12 cellular contexts compared by ENCODE assay signal in genomic region chr7:151077705-151078232, GRCh38. TPM values are rescaled to one million over a fixed set of nuclear protein-coding genes. Genes with fewer than 3 reads are reported as not detected.
DNase-seq lines count a peak whose midpoint lies in the region; ATAC-seq and TF ChIP-seq lines count a peak whose summit lies in the region.
"Had no signal": no experiment of that assay in that cellular context is flagged by ENCODE, and none has a peak within 500 bp of the region (broad histone marks: within the 10 kb centered on the region; RNA-seq: fewer than 3 reads in every experiment).

No MANE protein-coding gene starts in this region.

- TF ChIP-seq CTCF in OCI-LY7 (conservative IDR thresholded peaks at IDR 0.05; ENCODE audit: low read length) (no peak), endodermal cell (conservative IDR thresholded peaks at IDR 0.05) (no peak), parathyroid adenoma (IDR thresholded peaks at IDR 0.05) (no peak)

- H3K27ac ChIP-seq in OCI-LY7 (ENCODE audit: low read depth, low read length, poor library complexity, severe bottlenecking) (peak overlapping the region; percentile 2), endodermal cell (ENCODE audit: low read depth, low read length) (no peak overlapping the region), parathyroid adenoma (peak overlapping the region; percentile 68)
- H3K27ac ChIP-seq: Peyer's patch had no signal

- H3K9me3 Mint-ChIP-seq in activated CD4-positive, alpha-beta T cell treated with anti-CD3 and anti-CD28 coated beads for 36 hours (ENCODE audit: low read depth), result no peaks in the 10 kb centered on the region
- H3K9me3 Mint-ChIP-seq in endodermal cell, result no peaks in the 10 kb centered on the region

- H3K4me3 ChIP-seq in OCI-LY7 (ENCODE audit: low read depth, low read length, poor library complexity, severe bottlenecking) (no peak overlapping the region), endodermal cell (ENCODE audit: low read length) (no peak overlapping the region), parathyroid adenoma (ENCODE audit: low read depth, low read length) (no peak overlapping the region)
- H3K4me3 ChIP-seq: Peyer's patch had no signal

- H3K36me3 ChIP-seq in OCI-LY7 (ENCODE audit: insufficient read depth, low read length) (peaks cover 65% of the 10 kb centered on the region), endodermal cell (ENCODE audit: control insufficient read depth, insufficient read depth, low read length) (peaks cover 20% of the 10 kb centered on the region), parathyroid adenoma (ENCODE audit: control insufficient read depth, insufficient read depth, low read length) (no peaks in the 10 kb centered on the region)

- no peak overlapping the region for H2AFZ ChIP-seq in OCI-LY7 (ENCODE audit: low read length)
- H2AFZ ChIP-seq in parathyroid adenoma, result no peak overlapping the region

- BruUV-seq in OCI-LY7 (replicated peaks; lab: Mats Ljungman, UMichigan), result no TSS peak

- H3K4me1 Mint-ChIP-seq in activated CD4-positive, alpha-beta T cell treated with anti-CD3 and anti-CD28 coated beads for 36 hours, result peaks cover 31% of the 10 kb centered on the region
- H3K4me1 Mint-ChIP-seq in endodermal cell, result peaks cover 30% of the 10 kb centered on the region

- no peaks in the 10 kb centered on the region for H3K9me2 ChIP-seq in OCI-LY7 (ENCODE audit: insufficient read depth, low read length)

- ATAC-seq in activated CD4-positive, alpha-beta T cell treated with anti-CD3 and anti-CD28 coated beads for 36 hours, result no peak
- ATAC-seq in HG03469 (IDR thresholded peaks at IDR 0.05; ENCODE audit: unreplicated experiment) (no peak), HG02571 (IDR thresholded peaks at IDR 0.05; ENCODE audit: unreplicated experiment) (no peak)

- H3K27me3 ChIP-seq in endodermal cell (ENCODE audit: control insufficient read depth, insufficient read depth, low read length, poor library complexity, severe bottlenecking) (no peaks in the 10 kb centered on the region), parathyroid adenoma (ENCODE audit: control insufficient read depth, insufficient read depth, low read length) (no peaks in the 10 kb centered on the region)
- H3K27me3 ChIP-seq: Peyer's patch had no signal

- intact Hi-C loops in activated CD4-positive, alpha-beta T cell treated with anti-CD3 and anti-CD28 coated beads for 36 hours (cut with DNase I, micrococcal nuclease), result no loop called here
- intact Hi-C loops in OCI-LY7 (cut with micrococcal nuclease; ENCODE audit: unreplicated experiment), result no loop called here

- no peaks in the 10 kb centered on the region for H3K27me3 Mint-ChIP-seq in activated CD4-positive, alpha-beta T cell treated with anti-CD3 and anti-CD28 coated beads for 36 hours
- no peaks in the 10 kb centered on the region for H3K27me3 Mint-ChIP-seq in endodermal cell (ENCODE audit: insufficient read depth)

- H3K4me1 ChIP-seq in OCI-LY7 (ENCODE audit: insufficient read depth, low read length, poor library complexity, severe bottlenecking) (peaks cover 35% of the 10 kb centered on the region), endodermal cell (ENCODE audit: control insufficient read depth, insufficient read depth, low read length) (peaks cover 20% of the 10 kb centered on the region), parathyroid adenoma (peaks cover 26% of the 10 kb centered on the region)

- H3K9me3 ChIP-seq in OCI-LY7 (ENCODE audit: low read length) (no peaks in the 10 kb centered on the region), endodermal cell (ENCODE audit: control insufficient read depth, low read length) (no peaks in the 10 kb centered on the region), parathyroid adenoma (ENCODE audit: control insufficient read depth, low read length) (no peaks in the 10 kb centered on the region)
- H3K9me3 ChIP-seq: Peyer's patch had no signal

- CTCF ChIA-PET in activated CD4-positive, alpha-beta T cell treated with anti-CD3 and anti-CD28 coated beads for 36 hours (lab: Charles Lee), result no interaction called here
- CTCF ChIA-PET in OCI-LY7 (lab: Charles Lee; ENCODE audit: unreplicated experiment), result no interaction called here

- POLR2A ChIA-PET in activated CD4-positive, alpha-beta T cell treated with anti-CD3 and anti-CD28 coated beads for 36 hours (lab: Charles Lee), result no interaction called here
- POLR2A ChIA-PET in OCI-LY7 (lab: Charles Lee), result interaction anchor here (1.0 kb wide), 1 partner anchor 16 kb away, joined by 3 read pairs; no protein-coding TSS in a partner anchor

- peak overlapping the region; percentile 21 for H3K27ac Mint-ChIP-seq in activated CD4-positive, alpha-beta T cell treated with anti-CD3 and anti-CD28 coated beads for 36 hours
- H3K27ac Mint-ChIP-seq in endodermal cell, result peak overlapping the region; percentile 21

- H3K4me2 ChIP-seq in OCI-LY7 (ENCODE audit: low read length) (peak overlapping the region; percentile 100; the same call in 1 of the 2 replicates), parathyroid adenoma (ENCODE audit: low read length) (no peak overlapping the region)

- DNase-seq in activated CD4-positive, alpha-beta T cell treated with anti-CD3 and anti-CD28 coated beads for 36 hours, result no peak
- no peak for DNase-seq in activated CD4-positive, alpha-beta T cell treated with anti-CD3 and anti-CD28 coated beads for 1 hour
- DNase-seq in OCI-LY7 (ENCODE audit: low spot score) (no peak), endodermal cell (no peak), HuH-7 (ENCODE audit: low spot score) (no peak)
- DNase-seq: effector memory CD4-positive, alpha-beta T cell; head of caudate nucleus; Peyer's patch; small intestine had no signal

- peak overlapping the region; percentile 26 for H3K4me3 Mint-ChIP-seq in activated CD4-positive, alpha-beta T cell treated with anti-CD3 and anti-CD28 coated beads for 36 hours
- peak overlapping the region; percentile 76 for H3K4me3 Mint-ChIP-seq in endodermal cell

- H3K79me2 ChIP-seq in OCI-LY7 (ENCODE audit: insufficient read depth, low read depth, low read length) (peaks cover 25% of the 10 kb centered on the region), parathyroid adenoma (peaks cover 10% of the 10 kb centered on the region)

- WGBS in endodermal cell (ENCODE audit: insufficient coverage in 1 of 2, insufficient read length in 1 of 2), 2 experiments, result 85 to 87% methylated on average over 9 to 10 of the region's 10 CpGs

- H3K9ac ChIP-seq in endodermal cell (ENCODE audit: extremely low read depth, low read length, poor library complexity, severe bottlenecking), result no peak overlapping the region
- no peak overlapping the region for H3K9ac ChIP-seq in parathyroid adenoma

- H3K36me3 Mint-ChIP-seq in activated CD4-positive, alpha-beta T cell treated with anti-CD3 and anti-CD28 coated beads for 36 hours (ENCODE audit: low read depth), result peaks cover 21% of the 10 kb centered on the region
- H3K36me3 Mint-ChIP-seq in endodermal cell (ENCODE audit: low read depth), result peaks cover 25% of the 10 kb centered on the region

- no peaks in the 10 kb centered on the region for H4K20me1 ChIP-seq in OCI-LY7 (ENCODE audit: insufficient read depth, low read length)

RNA-seq across cellular contexts. Expression of gene FASTK, which starts 2.8 kb away (rescaled TPM):
- 10 to 100 TPM; 56.6 to 56.7 TPM for total RNA-seq in activated CD4-positive, alpha-beta T cell treated with anti-CD3 and anti-CD28 coated beads for 36 hours
- total RNA-seq in OCI-LY7 (2014; rRNA removed; shearing (Covaris generic)), result 114 and 118 TPM in 2 replicates
- total RNA-seq in OCI-LY7 (2022) (87.7 and 90.5 TPM in 2 replicates), endodermal cell (10 to 100 TPM; 64.0 to 71.0 TPM)
- 62.8 TPM for polyA plus RNA-seq in endodermal cell (2013, experiment 1 of 2)
- polyA plus RNA-seq in endodermal cell (2013, experiment 2 of 2), result 53.4 TPM

RNA-seq across cellular contexts. Expression of gene TMUB1, which starts 5.5 kb away (rescaled TPM):
- total RNA-seq in activated CD4-positive, alpha-beta T cell treated with anti-CD3 and anti-CD28 coated beads for 36 hours, result 10 to 100 TPM; 54.0 to 67.7 TPM
- 38.6 and 56.0 TPM in 2 replicates for total RNA-seq in OCI-LY7 (2014; rRNA removed; shearing (Covaris generic))
- 53.2 and 59.6 TPM in 2 replicates for total RNA-seq in OCI-LY7 (2022)
- total RNA-seq in endodermal cell, result 10 to 100 TPM; 48.1 to 52.6 TPM
- polyA plus RNA-seq in endodermal cell (2013, experiment 1 of 2), result 42.7 TPM
- 41.2 TPM for polyA plus RNA-seq in endodermal cell (2013, experiment 2 of 2)

RNA-seq across cellular contexts. Expression of gene AGAP3, which starts 8.5 kb away (rescaled TPM):
- total RNA-seq in activated CD4-positive, alpha-beta T cell treated with anti-CD3 and anti-CD28 coated beads for 36 hours, result 10 to 100 TPM; 29.4 to 33.2 TPM
- 4.4 and 4.8 TPM in 2 replicates for total RNA-seq in OCI-LY7 (2014; rRNA removed; shearing (Covaris generic))
- total RNA-seq in OCI-LY7 (2022), result 23.1 and 30.9 TPM in 2 replicates
- total RNA-seq in endodermal cell, result 100 to 1,000 TPM; 113 to 116 TPM
- polyA plus RNA-seq in endodermal cell (2013, experiment 1 of 2), result 65.6 TPM
- polyA plus RNA-seq in endodermal cell (2013, experiment 2 of 2), result 64.1 TPM

RNA-seq across cellular contexts. Expression of gene SLC4A2, which starts 18.4 kb away (rescaled TPM):
- total RNA-seq in activated CD4-positive, alpha-beta T cell treated with anti-CD3 and anti-CD28 coated beads for 36 hours, result 10 to 100 TPM; 58.7 to 85.0 TPM
- total RNA-seq in OCI-LY7 (2014; rRNA removed; shearing (Covaris generic)), result 64.2 and 112 TPM in 2 replicates
- total RNA-seq in OCI-LY7 (2022) (81.4 and 86.0 TPM in 2 replicates), endodermal cell (100 to 1,000 TPM; 265 to 284 TPM)
- polyA plus RNA-seq in endodermal cell (2013, experiment 1 of 2), result 88.2 TPM
- polyA plus RNA-seq in endodermal cell (2013, experiment 2 of 2), result 83.1 TPM

RNA-seq across cellular contexts. Expression of gene CDK5, which starts 20.1 kb away (rescaled TPM):
- 10 to 100 TPM; 12.5 to 16.7 TPM for total RNA-seq in activated CD4-positive, alpha-beta T cell treated with anti-CD3 and anti-CD28 coated beads for 36 hours
- total RNA-seq in OCI-LY7 (2014; rRNA removed; shearing (Covaris generic)), result 30.9 and 35.2 TPM in 2 replicates
- total RNA-seq in OCI-LY7 (2022), result 23.1 and 23.7 TPM in 2 replicates
- 10 to 100 TPM; 22.2 to 25.2 TPM for total RNA-seq in endodermal cell
- polyA plus RNA-seq in endodermal cell (2013, experiment 1 of 2), result 22.0 TPM
- polyA plus RNA-seq in endodermal cell (2013, experiment 2 of 2), result 18.7 TPM
